Comparison of ENCODE assay signal across 1 cellular context in the genomic region with DNA sequence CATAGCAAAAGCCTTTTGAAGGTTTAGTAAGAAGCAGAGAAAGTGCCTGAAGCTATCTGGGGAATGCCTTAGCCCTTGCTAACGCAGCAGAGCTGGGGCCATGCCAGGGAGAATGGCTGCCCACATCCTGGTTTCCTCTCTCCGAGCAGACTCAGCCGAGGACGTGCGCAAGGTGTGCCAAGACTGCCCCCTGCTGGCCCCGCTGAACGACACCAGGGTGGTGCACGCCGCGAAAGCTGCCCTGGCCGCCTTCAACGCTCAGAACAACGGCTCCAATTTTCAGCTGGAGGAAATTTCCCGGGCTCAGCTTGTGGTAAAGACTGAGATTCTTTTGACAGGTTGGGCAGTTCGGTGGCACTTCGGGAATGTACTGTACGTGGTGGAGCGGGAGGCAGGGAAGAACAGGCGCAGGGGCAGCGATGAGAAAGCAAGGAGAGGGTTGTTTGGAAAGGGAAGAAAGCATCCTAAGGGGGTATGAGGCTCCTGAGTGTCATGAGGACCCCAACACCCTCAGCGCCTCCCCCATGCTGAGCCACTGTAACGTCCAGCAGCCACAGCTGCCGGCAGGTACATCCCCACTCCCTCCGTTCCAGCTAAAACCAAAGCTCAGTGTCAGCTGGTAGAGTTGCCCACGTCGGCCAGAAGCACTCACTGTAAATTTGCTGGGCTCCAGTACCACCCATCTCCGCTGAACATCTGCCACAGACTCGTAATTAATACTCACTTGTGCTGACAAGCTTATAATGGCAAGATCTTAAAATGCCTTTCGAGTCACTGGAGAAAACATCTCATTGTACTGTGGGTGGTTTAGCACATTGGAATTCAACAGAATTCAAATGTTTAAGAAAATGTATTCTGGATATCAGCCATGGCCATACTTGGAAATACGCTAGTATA.
TF ChIP-seq lines count a peak whose summit lies in the region.

No MANE protein-coding gene starts in this region.

TF ChIP-seq in K562, 482 proteins besides CTCF, POLR2A, EP300 and RAD21 (continued from another document and continues in another):
- TF ChIP-seq NRF1 (conservative IDR thresholded peaks at IDR 0.05 in 1 of 2, IDR thresholded peaks at IDR 0.05 in 1 of 2) (peak; percentile 70 to 77), ZBED1 (IDR thresholded peaks at IDR 0.05) (no peak), NR1H2 (CRISPR knock-in tag; IDR thresholded peaks at IDR 0.05) (no peak), OTX1 (CRISPR knock-in tag; IDR thresholded peaks at IDR 0.05) (no peak), MTF1 (CRISPR knock-in tag; IDR thresholded peaks at IDR 0.05; ENCODE audit: borderline replicate concordance) (no peak), ZC3H8 (IDR thresholded peaks at IDR 0.05) (no peak), SUPT5H (IDR thresholded peaks at IDR 0.05) (no peak), MTA1 (IDR thresholded peaks at IDR 0.05; ENCODE audit: borderline replicate concordance) (no peak), L3MBTL2 (IDR thresholded peaks at IDR 0.05) (0 out of 2 replicates have a peak, but pooled peaks have one; percentile 23), MYC (IDR thresholded peaks at IDR 0.05; ENCODE audit: low read depth, low read length) (no peak), MYC (CRISPR knock-in tag; IDR thresholded peaks at IDR 0.05; ENCODE audit: borderline replicate concordance, low read depth) (no peak), NFIC (IDR thresholded peaks at IDR 0.05) (peak; percentile 43; the same call in 1 of the 2 replicates), POLR2B (IDR thresholded peaks at IDR 0.05; ENCODE audit: low read depth, partially characterized antibody) (no peak), ZNF695 (CRISPR knock-in tag; IDR thresholded peaks at IDR 0.05) (no peak), XRCC4 (IDR thresholded peaks at IDR 0.05; ENCODE audit: extremely low read depth, insufficient read depth, insufficient read length) (no peak), MCM2 (IDR thresholded peaks at IDR 0.05; ENCODE audit: low read depth) (no peak), TRIM28 (IDR thresholded peaks at IDR 0.05) (no peak), C11orf30 (IDR thresholded peaks at IDR 0.05; ENCODE audit: low read depth) (no peak), XRCC5 (IDR thresholded peaks at IDR 0.05; ENCODE audit: low read depth, low read length) (0 out of 2 replicates have a peak, but pooled peaks have one; percentile 49), POLR2AphosphoS5 (IDR thresholded peaks at IDR 0.05; ENCODE audit: control insufficient read depth, insufficient read depth, low read depth, low read length) (no peak), HMG20A (CRISPR knock-in tag; conservative IDR thresholded peaks at IDR 0.05) (no peak), JUND (IDR thresholded peaks at IDR 0.05; ENCODE audit: borderline replicate concordance, low read depth, low read length) (peak; percentile 45; the same call in 1 of the 2 replicates), JUND (tag; IDR thresholded peaks at IDR 0.05; ENCODE audit: borderline replicate concordance, low read depth, low read length) (no peak), NR4A1 (CRISPR knock-in tag; IDR thresholded peaks at IDR 0.05) (no peak), NR4A1 (tag; IDR thresholded peaks at IDR 0.05) (no peak), RBFOX2 (IDR thresholded peaks at IDR 0.05; ENCODE audit: low read depth, low read length) (no peak), SPI1 (IDR thresholded peaks at IDR 0.05; ENCODE audit: borderline replicate concordance, low read depth, low read length) (0 out of 2 replicates have a peak, but pooled peaks have one; percentile 16), ZNF134 (CRISPR knock-in tag; conservative IDR thresholded peaks at IDR 0.05) (no peak), SRSF9 (IDR thresholded peaks at IDR 0.05; ENCODE audit: borderline replicate concordance, low read depth, low read length) (no peak), ERF (CRISPR knock-in tag; IDR thresholded peaks at IDR 0.05) (no peak), HDGF (IDR thresholded peaks at IDR 0.05) (no peak), CEBPB (tag; IDR thresholded peaks at IDR 0.05) (no peak), SMAD4 (CRISPR knock-in tag; conservative IDR thresholded peaks at IDR 0.05) (no peak), PHTF2 (CRISPR knock-in tag; IDR thresholded peaks at IDR 0.05) (no peak), ZNF232 (CRISPR knock-in tag; IDR thresholded peaks at IDR 0.05) (no peak), ZNF696 (CRISPR knock-in tag; conservative IDR thresholded peaks at IDR 0.05) (no peak), ZFPM2 (CRISPR knock-in tag; IDR thresholded peaks at IDR 0.05) (no peak), PRPF4 (IDR thresholded peaks at IDR 0.05; ENCODE audit: insufficient read depth, low read depth, low read length, poor library complexity, severe bottlenecking) (no peak), ZNF444 (CRISPR knock-in tag; IDR thresholded peaks at IDR 0.05) (no peak), ZC3H4 (CRISPR knock-in tag; IDR thresholded peaks at IDR 0.05; ENCODE audit: borderline replicate concordance) (no peak)
- TF ChIP-seq, protein P1, sequence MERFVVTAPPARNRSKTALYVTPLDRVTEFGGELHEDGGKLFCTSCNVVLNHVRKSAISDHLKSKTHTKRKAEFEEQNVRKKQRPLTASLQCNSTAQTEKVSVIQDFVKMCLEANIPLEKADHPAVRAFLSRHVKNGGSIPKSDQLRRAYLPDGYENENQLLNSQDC (CRISPR knock-in tag; IDR thresholded peaks at IDR 0.05) = no peak
- TF ChIP-seq, protein P2, sequence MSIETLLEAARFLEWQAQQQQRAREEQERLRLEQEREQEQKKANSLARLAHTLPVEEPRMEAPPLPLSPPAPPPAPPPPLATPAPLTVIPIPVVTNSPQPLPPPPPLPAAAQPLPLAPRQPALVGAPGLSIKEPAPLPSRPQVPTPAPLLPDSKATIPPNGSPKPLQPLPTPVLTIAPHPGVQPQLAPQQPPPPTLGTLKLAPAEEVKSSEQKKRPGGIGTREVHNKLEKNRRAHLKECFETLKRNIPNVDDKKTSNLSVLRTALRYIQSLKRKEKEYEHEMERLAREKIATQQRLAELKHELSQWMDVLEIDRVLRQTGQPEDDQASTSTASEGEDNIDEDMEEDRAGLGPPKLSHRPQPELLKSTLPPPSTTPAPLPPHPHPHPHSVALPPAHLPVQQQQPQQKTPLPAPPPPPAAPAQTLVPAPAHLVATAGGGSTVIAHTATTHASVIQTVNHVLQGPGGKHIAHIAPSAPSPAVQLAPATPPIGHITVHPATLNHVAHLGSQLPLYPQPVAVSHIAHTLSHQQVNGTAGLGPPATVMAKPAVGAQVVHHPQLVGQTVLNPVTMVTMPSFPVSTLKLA (conservative IDR thresholded peaks at IDR 0.05) = no peak; a peak in 1 of 4 replicates
- TF ChIP-seq, protein P3, sequence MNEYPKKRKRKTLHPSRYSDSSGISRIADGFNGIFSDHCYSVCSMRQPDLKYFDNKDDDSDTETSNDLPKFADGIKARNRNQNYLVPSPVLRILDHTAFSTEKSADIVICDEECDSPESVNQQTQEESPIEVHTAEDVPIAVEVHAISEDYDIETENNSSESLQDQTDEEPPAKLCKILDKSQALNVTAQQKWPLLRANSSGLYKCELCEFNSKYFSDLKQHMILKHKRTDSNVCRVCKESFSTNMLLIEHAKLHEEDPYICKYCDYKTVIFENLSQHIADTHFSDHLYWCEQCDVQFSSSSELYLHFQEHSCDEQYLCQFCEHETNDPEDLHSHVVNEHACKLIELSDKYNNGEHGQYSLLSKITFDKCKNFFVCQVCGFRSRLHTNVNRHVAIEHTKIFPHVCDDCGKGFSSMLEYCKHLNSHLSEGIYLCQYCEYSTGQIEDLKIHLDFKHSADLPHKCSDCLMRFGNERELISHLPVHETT (CRISPR knock-in tag; conservative IDR thresholded peaks at IDR 0.05 in 1 of 2, IDR thresholded peaks at IDR 0.05 in 1 of 2) = no peak
- TF ChIP-seq, protein P4, sequence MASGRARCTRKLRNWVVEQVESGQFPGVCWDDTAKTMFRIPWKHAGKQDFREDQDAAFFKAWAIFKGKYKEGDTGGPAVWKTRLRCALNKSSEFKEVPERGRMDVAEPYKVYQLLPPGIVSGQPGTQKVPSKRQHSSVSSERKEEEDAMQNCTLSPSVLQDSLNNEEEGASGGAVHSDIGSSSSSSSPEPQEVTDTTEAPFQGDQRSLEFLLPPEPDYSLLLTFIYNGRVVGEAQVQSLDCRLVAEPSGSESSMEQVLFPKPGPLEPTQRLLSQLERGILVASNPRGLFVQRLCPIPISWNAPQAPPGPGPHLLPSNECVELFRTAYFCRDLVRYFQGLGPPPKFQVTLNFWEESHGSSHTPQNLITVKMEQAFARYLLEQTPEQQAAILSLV (tag; IDR thresholded peaks at IDR 0.05) = no peak
- TF ChIP-seq, protein P5, sequence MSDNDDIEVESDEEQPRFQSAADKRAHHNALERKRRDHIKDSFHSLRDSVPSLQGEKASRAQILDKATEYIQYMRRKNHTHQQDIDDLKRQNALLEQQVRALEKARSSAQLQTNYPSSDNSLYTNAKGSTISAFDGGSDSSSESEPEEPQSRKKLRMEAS (CRISPR knock-in tag; IDR thresholded peaks at IDR 0.05) = 0 out of 2 replicates have a peak, but pooled peaks have one; percentile 13
- TF ChIP-seq, protein P6, sequence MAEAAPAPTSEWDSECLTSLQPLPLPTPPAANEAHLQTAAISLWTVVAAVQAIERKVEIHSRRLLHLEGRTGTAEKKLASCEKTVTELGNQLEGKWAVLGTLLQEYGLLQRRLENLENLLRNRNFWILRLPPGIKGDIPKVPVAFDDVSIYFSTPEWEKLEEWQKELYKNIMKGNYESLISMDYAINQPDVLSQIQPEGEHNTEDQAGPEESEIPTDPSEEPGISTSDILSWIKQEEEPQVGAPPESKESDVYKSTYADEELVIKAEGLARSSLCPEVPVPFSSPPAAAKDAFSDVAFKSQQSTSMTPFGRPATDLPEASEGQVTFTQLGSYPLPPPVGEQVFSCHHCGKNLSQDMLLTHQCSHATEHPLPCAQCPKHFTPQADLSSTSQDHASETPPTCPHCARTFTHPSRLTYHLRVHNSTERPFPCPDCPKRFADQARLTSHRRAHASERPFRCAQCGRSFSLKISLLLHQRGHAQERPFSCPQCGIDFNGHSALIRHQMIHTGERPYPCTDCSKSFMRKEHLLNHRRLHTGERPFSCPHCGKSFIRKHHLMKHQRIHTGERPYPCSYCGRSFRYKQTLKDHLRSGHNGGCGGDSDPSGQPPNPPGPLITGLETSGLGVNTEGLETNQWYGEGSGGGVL (CRISPR knock-in tag; IDR thresholded peaks at IDR 0.05) = no peak
- TF ChIP-seq, protein P7, sequence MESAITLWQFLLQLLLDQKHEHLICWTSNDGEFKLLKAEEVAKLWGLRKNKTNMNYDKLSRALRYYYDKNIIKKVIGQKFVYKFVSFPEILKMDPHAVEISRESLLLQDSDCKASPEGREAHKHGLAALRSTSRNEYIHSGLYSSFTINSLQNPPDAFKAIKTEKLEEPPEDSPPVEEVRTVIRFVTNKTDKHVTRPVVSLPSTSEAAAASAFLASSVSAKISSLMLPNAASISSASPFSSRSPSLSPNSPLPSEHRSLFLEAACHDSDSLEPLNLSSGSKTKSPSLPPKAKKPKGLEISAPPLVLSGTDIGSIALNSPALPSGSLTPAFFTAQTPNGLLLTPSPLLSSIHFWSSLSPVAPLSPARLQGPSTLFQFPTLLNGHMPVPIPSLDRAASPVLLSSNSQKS (CRISPR knock-in tag; IDR thresholded peaks at IDR 0.05) = no peak
- TF ChIP-seq, protein P8, sequence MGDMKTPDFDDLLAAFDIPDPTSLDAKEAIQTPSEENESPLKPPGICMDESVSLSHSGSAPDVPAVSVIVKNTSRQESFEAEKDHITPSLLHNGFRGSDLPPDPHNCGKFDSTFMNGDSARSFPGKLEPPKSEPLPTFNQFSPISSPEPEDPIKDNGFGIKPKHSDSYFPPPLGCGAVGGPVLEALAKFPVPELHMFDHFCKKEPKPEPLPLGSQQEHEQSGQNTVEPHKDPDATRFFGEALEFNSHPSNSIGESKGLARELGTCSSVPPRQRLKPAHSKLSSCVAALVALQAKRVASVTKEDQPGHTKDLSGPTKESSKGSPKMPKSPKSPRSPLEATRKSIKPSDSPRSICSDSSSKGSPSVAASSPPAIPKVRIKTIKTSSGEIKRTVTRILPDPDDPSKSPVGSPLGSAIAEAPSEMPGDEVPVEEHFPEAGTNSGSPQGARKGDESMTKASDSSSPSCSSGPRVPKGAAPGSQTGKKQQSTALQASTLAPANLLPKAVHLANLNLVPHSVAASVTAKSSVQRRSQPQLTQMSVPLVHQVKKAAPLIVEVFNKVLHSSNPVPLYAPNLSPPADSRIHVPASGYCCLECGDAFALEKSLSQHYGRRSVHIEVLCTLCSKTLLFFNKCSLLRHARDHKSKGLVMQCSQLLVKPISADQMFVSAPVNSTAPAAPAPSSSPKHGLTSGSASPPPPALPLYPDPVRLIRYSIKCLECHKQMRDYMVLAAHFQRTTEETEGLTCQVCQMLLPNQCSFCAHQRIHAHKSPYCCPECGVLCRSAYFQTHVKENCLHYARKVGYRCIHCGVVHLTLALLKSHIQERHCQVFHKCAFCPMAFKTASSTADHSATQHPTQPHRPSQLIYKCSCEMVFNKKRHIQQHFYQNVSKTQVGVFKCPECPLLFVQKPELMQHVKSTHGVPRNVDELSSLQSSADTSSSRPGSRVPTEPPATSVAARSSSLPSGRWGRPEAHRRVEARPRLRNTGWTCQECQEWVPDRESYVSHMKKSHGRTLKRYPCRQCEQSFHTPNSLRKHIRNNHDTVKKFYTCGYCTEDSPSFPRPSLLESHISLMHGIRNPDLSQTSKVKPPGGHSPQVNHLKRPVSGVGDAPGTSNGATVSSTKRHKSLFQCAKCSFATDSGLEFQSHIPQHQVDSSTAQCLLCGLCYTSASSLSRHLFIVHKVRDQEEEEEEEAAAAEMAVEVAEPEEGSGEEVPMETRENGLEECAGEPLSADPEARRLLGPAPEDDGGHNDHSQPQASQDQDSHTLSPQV (IDR thresholded peaks at IDR 0.05) = no peak
- TF ChIP-seq, protein P9, sequence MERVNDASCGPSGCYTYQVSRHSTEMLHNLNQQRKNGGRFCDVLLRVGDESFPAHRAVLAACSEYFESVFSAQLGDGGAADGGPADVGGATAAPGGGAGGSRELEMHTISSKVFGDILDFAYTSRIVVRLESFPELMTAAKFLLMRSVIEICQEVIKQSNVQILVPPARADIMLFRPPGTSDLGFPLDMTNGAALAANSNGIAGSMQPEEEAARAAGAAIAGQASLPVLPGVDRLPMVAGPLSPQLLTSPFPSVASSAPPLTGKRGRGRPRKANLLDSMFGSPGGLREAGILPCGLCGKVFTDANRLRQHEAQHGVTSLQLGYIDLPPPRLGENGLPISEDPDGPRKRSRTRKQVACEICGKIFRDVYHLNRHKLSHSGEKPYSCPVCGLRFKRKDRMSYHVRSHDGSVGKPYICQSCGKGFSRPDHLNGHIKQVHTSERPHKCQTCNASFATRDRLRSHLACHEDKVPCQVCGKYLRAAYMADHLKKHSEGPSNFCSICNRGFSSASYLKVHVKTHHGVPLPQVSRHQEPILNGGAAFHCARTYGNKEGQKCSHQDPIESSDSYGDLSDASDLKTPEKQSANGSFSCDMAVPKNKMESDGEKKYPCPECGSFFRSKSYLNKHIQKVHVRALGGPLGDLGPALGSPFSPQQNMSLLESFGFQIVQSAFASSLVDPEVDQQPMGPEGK (CRISPR knock-in tag; IDR thresholded peaks at IDR 0.05; ENCODE audit: borderline replicate concordance) = no peak
- TF ChIP-seq, protein P10, sequence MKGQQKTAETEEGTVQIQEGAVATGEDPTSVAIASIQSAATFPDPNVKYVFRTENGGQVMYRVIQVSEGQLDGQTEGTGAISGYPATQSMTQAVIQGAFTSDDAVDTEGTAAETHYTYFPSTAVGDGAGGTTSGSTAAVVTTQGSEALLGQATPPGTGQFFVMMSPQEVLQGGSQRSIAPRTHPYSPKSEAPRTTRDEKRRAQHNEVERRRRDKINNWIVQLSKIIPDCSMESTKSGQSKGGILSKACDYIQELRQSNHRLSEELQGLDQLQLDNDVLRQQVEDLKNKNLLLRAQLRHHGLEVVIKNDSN (CRISPR knock-in tag; IDR thresholded peaks at IDR 0.05) = no peak
